In the genomic region with DNA sequence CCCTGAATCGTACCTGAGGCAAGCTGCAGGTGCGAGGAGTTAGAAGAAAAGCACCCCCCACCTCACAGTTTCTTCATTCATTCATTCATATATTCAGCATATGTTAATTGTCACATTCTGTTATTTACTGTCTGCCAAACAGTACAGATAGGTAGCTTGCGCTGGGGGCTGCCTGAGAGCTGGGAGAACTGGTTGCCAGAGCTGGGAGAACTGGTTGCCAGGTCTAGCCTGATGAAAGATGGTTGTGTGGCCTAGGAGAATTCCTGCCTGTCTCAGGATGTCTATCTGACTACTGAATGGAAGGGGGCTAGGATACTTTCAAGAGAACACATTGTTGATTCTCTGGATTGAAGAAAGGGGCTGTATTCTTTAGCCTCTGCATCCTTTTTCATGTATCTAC, we compare ENCODE assay signal across 31 cellular contexts.
"Had no signal": no experiment of that assay in that cellular context is flagged by ENCODE, and none has a peak within 500 bp of the region (broad histone marks: within the 10 kb centered on the region; RNA-seq: fewer than 3 reads in every experiment).

No MANE protein-coding gene starts in this region.

- H3K4me3 ChIP-seq: ascending aorta, cardiac muscle cell had no signal

- H3K36me3 ChIP-seq: ascending aorta, cardiac muscle cell had no signal

- H3K9me3 ChIP-seq: ascending aorta had no signal

- H3K4me1 ChIP-seq: ascending aorta had no signal

- H3K27ac ChIP-seq: ascending aorta, cardiac muscle cell, VCaP had no signal

- FAIRE-seq: bronchial epithelial cell, TTC549 had no signal

- DNase-seq: activated CD4-positive, alpha-beta memory T cell treated with anti-CD3 and anti-CD28 coated beads, Interleukin-2, amount 10 ng/mL, durations not matched to agents 7 days and 5 days; activated CD4-positive, alpha-beta T cell treated with anti-CD3 and anti-CD28 coated beads for 1 hour; activated CD4-positive, alpha-beta T cell treated with anti-CD3 and anti-CD28 coated beads for 36 hours; activated CD4-positive, alpha-beta T cell treated with anti-CD3 and anti-CD28 coated beads for 48 hours; activated CD4-positive, alpha-beta T cell treated with anti-CD3 and anti-CD28 coated beads, Interleukin-2, amount 10 ng/mL, durations not matched to agents 7 days and 5 days; activated CD4-positive, alpha-beta T cell treated with anti-CD3 and anti-CD28 coated beads, Interleukin-2, amount 50 U/mL, for 48 hours; activated CD4-positive, CD25-positive, alpha-beta regulatory T cell; activated CD8-positive, alpha-beta memory T cell treated with anti-CD3 and anti-CD28 coated beads for 24 hours; activated CD8-positive, alpha-beta memory T cell treated with anti-CD3 and anti-CD28 coated beads, Interleukin-2, amount 10 ng/mL, durations not matched to agents 7 days and 5 days; activated CD8-positive, alpha-beta memory T cell treated with anti-CD3 and anti-CD28 coated beads, Interleukin-2, amount 50 U/mL, for 48 hours; activated CD8-positive, alpha-beta T cell treated with anti-CD3 and anti-CD28 coated beads, Interleukin-2, amount 10 ng/mL, durations not matched to agents 7 days and 5 days; activated effector memory CD4-positive, alpha-beta T cell treated with Interleukin-2 at 50 U/mL for 16 hours; activated gamma-delta T cell; activated naive CD4-positive, alpha-beta T cell treated with anti-CD3 and anti-CD28 coated beads, Interleukin-2, amount 10 ng/mL, durations not matched to agents 7 days and 5 days; activated naive CD4-positive, alpha-beta T cell treated with Interleukin-2 at 50 U/mL for 16 hours; activated naive CD8-positive, alpha-beta T cell treated with anti-CD3 and anti-CD28 coated beads, Interleukin-2, amount 10 ng/mL, durations not matched to agents 7 days and 5 days; activated naive CD8-positive, alpha-beta T cell treated with anti-CD3 and anti-CD28 coated beads, Interleukin-2, amount 50 U/mL, for 24 hours; activated T-cell treated with anti-CD3 and anti-CD28 coated beads, Interleukin-2, amount 50 U/mL, for 24 hours; activated T-cell treated with anti-CD3 and anti-CD28 coated beads, Interleukin-2, amount 50 U/mL, for 48 hours; amygdala; anterior cingulate cortex; caudate nucleus; cerebellar nuclear complex; T-helper 1 cell; T-helper 2 cell; T-helper 9 cell had no signal

- H3K27me3 ChIP-seq: ascending aorta had no signal
